In genomic region chr11:122144752-122145151, GRCh38 we compare ENCODE assay signal across 1 cellular context.
TF ChIP-seq lines count a peak whose summit lies in the region.

No MANE protein-coding gene starts in this region.

TF ChIP-seq in IMR-90, 13 proteins besides CTCF, POLR2A, EP300 and RAD21 (continued from another document):
- no peak for TF ChIP-seq RCOR1 (IDR thresholded peaks at IDR 0.05; ENCODE audit: insufficient replicate concordance, low read length)
- TF ChIP-seq NFE2L2 (IDR thresholded peaks at IDR 0.05; ENCODE audit: low read depth, low read length) = no peak
- TF ChIP-seq FOS (IDR thresholded peaks at IDR 0.05; ENCODE audit: low read depth, low read length) = no peak
- TF ChIP-seq RFX5 (IDR thresholded peaks at IDR 0.05; ENCODE audit: low read depth, low read length) = no peak
- no peak for TF ChIP-seq SMC3 (IDR thresholded peaks at IDR 0.05; ENCODE audit: low read depth, low read length)
- no peak for TF ChIP-seq MAZ (IDR thresholded peaks at IDR 0.05; ENCODE audit: borderline replicate concordance, low read depth, low read length)
- TF ChIP-seq CEBPB (IDR thresholded peaks at IDR 0.05; ENCODE audit: low read depth, low read length) = no peak
